Comparison of ENCODE assay signal across 11 cellular contexts in genomic region chr16:17346774-17347569, GRCh38.
DNase-seq lines count a peak whose midpoint lies in the region; ATAC-seq, FAIRE-seq and TF ChIP-seq lines count a peak whose summit lies in the region.
"Had no signal": no experiment of that assay in that cellular context is flagged by ENCODE, and none has a peak within 500 bp of the region (broad histone marks: within the 10 kb centered on the region; RNA-seq: fewer than 3 reads in every experiment).

No MANE protein-coding gene starts in this region.

- H3K4me1 ChIP-seq in DOHH2 (ENCODE audit: control insufficient read depth, low read length): peaks cover 33% of the 10 kb centered on the region
- H3K4me1 ChIP-seq in MM.1S (ENCODE audit: low read length): peaks cover 57% of the 10 kb centered on the region
- peaks cover 57% of the 10 kb centered on the region for H3K4me1 ChIP-seq in GM12878 (ENCODE audit: control insufficient read depth, insufficient read depth, low read length)
- H3K4me1 ChIP-seq in mesendoderm (ENCODE audit: control insufficient read depth, low read depth, low read length): no peaks in the 10 kb centered on the region
- H3K4me1 ChIP-seq in osteoblast (ENCODE audit: insufficient read depth, low read length): peaks cover 12% of the 10 kb centered on the region

- H2BK120ac ChIP-seq in mesendoderm (ENCODE audit: low read depth, low read length): no peak overlapping the region

- H3K36me3 Mint-ChIP-seq in neural crest cell (ENCODE audit: low read depth): no peaks in the 10 kb centered on the region

- H2AK5ac ChIP-seq in mesendoderm (ENCODE audit: low read length): no peak overlapping the region

- no peak for FAIRE-seq in GM12878 (lab: Jason Lieb, UNC)
- FAIRE-seq: endometrium, urothelium cell line had no signal

- H3K27me3 ChIP-seq in DOHH2 (ENCODE audit: control insufficient read depth, low read length): no peaks in the 10 kb centered on the region
- no peaks in the 10 kb centered on the region for H3K27me3 ChIP-seq in MM.1S (replicated peaks; ENCODE audit: insufficient read depth, low read length)
- H3K27me3 ChIP-seq in GM12878 (replicated peaks in 1 of 2; ENCODE audit: control insufficient read depth in 2 of 2, insufficient read depth in 2 of 2, low read length in 1 of 2): no peaks in the 10 kb centered on the region
- H3K27me3 ChIP-seq in mesendoderm (ENCODE audit: insufficient read depth, low read length, poor library complexity): no peaks in the 10 kb centered on the region
- H3K27me3 ChIP-seq in osteoblast (ENCODE audit: insufficient read depth, low read length): no peaks in the 10 kb centered on the region

- CTCF ChIA-PET in GM12878 (lab: Yijun Ruan, JAX): interaction anchor here (0.7 to 5.6 kb wide), 29 partner anchors 12 to 121 kb away, joined by 3 to 47 read pairs (median 4); no protein-coding TSS in a partner anchor

- no peak overlapping the region for H3K18ac ChIP-seq in mesendoderm (ENCODE audit: low read length)

- BruUV-seq in GM12878 (replicated peaks; lab: Mats Ljungman, UMichigan): no TSS peak

- H3K23ac ChIP-seq in mesendoderm (ENCODE audit: low read length): no peak overlapping the region

- no peak overlapping the region for H4K5ac ChIP-seq in mesendoderm (ENCODE audit: low read length)

- DNase-seq in MM.1S (peak; percentile 79), GM12878 (ENCODE audit: low read depth, low spot score) (peak; percentile 48), neural crest cell (ENCODE audit: low read depth, low spot score) (no peak), mesendoderm (no peak), osteoblast (ENCODE audit: insufficient read length, low spot score, missing footprints) (no peak)
- DNase-seq: kidney glomerular epithelial cell had no signal

- no peak overlapping the region for H2BK15ac ChIP-seq in mesendoderm (replicated peaks; ENCODE audit: low read depth)

- no peaks in the 10 kb centered on the region for H3K27me3 Mint-ChIP-seq in neural crest cell (ENCODE audit: low read depth)

- H3K4me3 ChIP-seq in DOHH2 (ENCODE audit: low read length): peak overlapping the region; percentile 16; the same call in 1 of the 2 replicates
- peak overlapping the region; percentile 12; the same call in 1 of the 2 replicates for H3K4me3 ChIP-seq in MM.1S (ENCODE audit: low read length)
- no peak overlapping the region for H3K4me3 ChIP-seq in GM12878
- no peak overlapping the region for H3K4me3 ChIP-seq in mesendoderm (ENCODE audit: low read length)
- H3K4me3 ChIP-seq in osteoblast (ENCODE audit: insufficient read depth, low read length): no peak overlapping the region

- H2AFZ ChIP-seq in MM.1S (ENCODE audit: low read length) (peak overlapping the region; percentile 6), GM12878 (ENCODE audit: control insufficient read depth, low read depth, low read length) (peak overlapping the region; percentile 59), osteoblast (ENCODE audit: low read length) (no peak overlapping the region)

- peak overlapping the region; percentile 77 for H3K4me3 Mint-ChIP-seq in neural crest cell

- H3K27ac Mint-ChIP-seq in neural crest cell (ENCODE audit: unreplicated experiment): peak overlapping the region; percentile 93

- H3K4me2 ChIP-seq in DOHH2 (ENCODE audit: low read length): peak overlapping the region; percentile 50
- peak overlapping the region; percentile 55 for H3K4me2 ChIP-seq in MM.1S (ENCODE audit: low read depth, low read length)
- H3K4me2 ChIP-seq in GM12878 (ENCODE audit: control insufficient read depth, insufficient read depth): peak overlapping the region; percentile 76
- no peak overlapping the region for H3K4me2 ChIP-seq in mesendoderm (ENCODE audit: low read length)
- H3K4me2 ChIP-seq in osteoblast (ENCODE audit: insufficient read depth, low read length): no peak overlapping the region

- RAD21 ChIA-PET in GM12878 (lab: Charles Lee; ENCODE audit: unreplicated experiment): interaction anchor here (0.7 to 8.0 kb wide), 38 partner anchors 10 to 320 kb away, joined by 3 to 162 read pairs (median 5); no protein-coding TSS in a partner anchor

- peaks cover 33% of the 10 kb centered on the region for H3K4me1 Mint-ChIP-seq in neural crest cell

- TF ChIP-seq EP300 in GM12878 (IDR thresholded peaks at IDR 0.05; ENCODE audit: borderline replicate concordance in 1 of 2, control insufficient read depth in 1 of 2, low read depth in 2 of 2, low read length in 2 of 2): peak in 1 of 2 experiments; percentile 82; a peak in 2 of 4 replicates

- H3F3A ChIP-seq in DOHH2 (ENCODE audit: control insufficient read depth, insufficient read depth) (no peaks in the 10 kb centered on the region), MM.1S (ENCODE audit: insufficient read depth, low read length) (peaks cover 24% of the 10 kb centered on the region)

- ATAC-seq in GM12878 (peak; percentile 58), HG02884 (IDR thresholded peaks at IDR 0.05; ENCODE audit: unreplicated experiment) (no peak), HG02678 (IDR thresholded peaks at IDR 0.05; ENCODE audit: unreplicated experiment) (no peak)

- H3K27ac ChIP-seq in DOHH2 (ENCODE audit: low read depth, low read length): no peak overlapping the region
- H3K27ac ChIP-seq in MM.1S (ENCODE audit: low read length): peak overlapping the region; percentile 88
- H3K27ac ChIP-seq in GM12878 (ENCODE audit: control insufficient read depth, insufficient read depth): peak overlapping the region; percentile 82
- H3K27ac ChIP-seq in mesendoderm (ENCODE audit: low read depth, low read length): no peak overlapping the region
- no peak overlapping the region for H3K27ac ChIP-seq in osteoblast (ENCODE audit: low read depth, low read length)

- POLR2A ChIA-PET in GM12878 (lab: Charles Lee): interaction anchor here (0.9 to 6.6 kb wide), 13 partner anchors 10 to 120 kb away, joined by 3 to 46 read pairs (median 7); no protein-coding TSS in a partner anchor

- no peaks in the 10 kb centered on the region for H3K79me1 ChIP-seq in mesendoderm (ENCODE audit: low read length)

- H3K4ac ChIP-seq in mesendoderm (ENCODE audit: low read depth, low read length): no peak overlapping the region

- H3K36me3 ChIP-seq in DOHH2 (ENCODE audit: control insufficient read depth, low read length): no peaks in the 10 kb centered on the region
- H3K36me3 ChIP-seq in MM.1S (replicated peaks; ENCODE audit: insufficient read depth, low read length): no peaks in the 10 kb centered on the region
- no peaks in the 10 kb centered on the region for H3K36me3 ChIP-seq in GM12878 (ENCODE audit: control insufficient read depth in 2 of 2, insufficient read depth in 2 of 2, low read length in 1 of 2)
- no peaks in the 10 kb centered on the region for H3K36me3 ChIP-seq in mesendoderm (ENCODE audit: control insufficient read depth, insufficient read depth, low read length)
- H3K36me3 ChIP-seq in osteoblast (ENCODE audit: insufficient read depth, low read length): no peaks in the 10 kb centered on the region

- no peaks in the 10 kb centered on the region for H3K9me2 ChIP-seq in DOHH2 (replicated peaks; ENCODE audit: control insufficient read depth, low read length)
- no peaks in the 10 kb centered on the region for H3K9me2 ChIP-seq in MM.1S (replicated peaks; ENCODE audit: insufficient read depth, low read length)

- H2BK5ac ChIP-seq in mesendoderm (ENCODE audit: low read length): no peak overlapping the region

- no peak overlapping the region for H4K8ac ChIP-seq in mesendoderm (ENCODE audit: low read depth, low read length)

- TF ChIP-seq POLR2A in GM12878 (IDR thresholded peaks at IDR 0.05; ENCODE audit: low read depth, low read length): no peak

- H3K9me3 ChIP-seq in DOHH2 (ENCODE audit: control insufficient read depth, insufficient read depth, low read length) (no peaks in the 10 kb centered on the region), MM.1S (replicated peaks; ENCODE audit: insufficient read depth, low read length) (no peaks in the 10 kb centered on the region), GM12878 (replicated peaks; ENCODE audit: control insufficient read depth, insufficient read depth, low read length) (no peaks in the 10 kb centered on the region), osteoblast (ENCODE audit: low read depth, low read length) (no peaks in the 10 kb centered on the region)

- no peak for TF ChIP-seq RAD21 in GM12878 (IDR thresholded peaks at IDR 0.05; ENCODE audit: insufficient read depth, low read depth, low read length)

- no peaks in the 10 kb centered on the region for H4K20me1 ChIP-seq in DOHH2 (ENCODE audit: control insufficient read depth, insufficient read depth, low read depth, low read length)
- no peaks in the 10 kb centered on the region for H4K20me1 ChIP-seq in MM.1S (ENCODE audit: insufficient read depth, low read length)
- H4K20me1 ChIP-seq in GM12878 (ENCODE audit: control insufficient read depth, insufficient read depth): no peaks in the 10 kb centered on the region
- H4K20me1 ChIP-seq in osteoblast (ENCODE audit: insufficient read depth, low read length): peaks cover 17% of the 10 kb centered on the region

- H3K79me2 ChIP-seq in DOHH2 (ENCODE audit: control insufficient read depth, low read length) (no peaks in the 10 kb centered on the region), MM.1S (ENCODE audit: low read length) (peaks cover 35% of the 10 kb centered on the region), GM12878 (ENCODE audit: control insufficient read depth, insufficient read depth, low read length) (no peaks in the 10 kb centered on the region), mesendoderm (ENCODE audit: control insufficient read depth, insufficient read depth, low read length) (no peaks in the 10 kb centered on the region), osteoblast (ENCODE audit: insufficient read depth, low read length) (peaks cover 6% of the 10 kb centered on the region)

- in situ Hi-C loops in GM12878 (cut with MboI): loop anchor here (10.0 kb wide), 1 partner anchor 482 kb away; no protein-coding TSS in a partner anchor

- 61% methylated on average over 10 of the region's 10 CpGs for WGBS in GM12878 (ENCODE audit: insufficient coverage, insufficient replicate concordance, low lambda C conversion rate, missing lambda C conversion rate)
- WGBS in mesendoderm (ENCODE audit: extremely low coverage, insufficient coverage, low lambda C conversion rate): no CpG with 5 or more reads among the region's 10 CpGs

- H3K9ac ChIP-seq in MM.1S (ENCODE audit: low read length) (peak overlapping the region; percentile 39), GM12878 (ENCODE audit: control insufficient read depth, insufficient read depth, low read length) (peak overlapping the region; percentile 60), mesendoderm (ENCODE audit: low read length) (no peak overlapping the region)

- TF ChIP-seq CTCF in DOHH2 (IDR thresholded peaks at IDR 0.05; ENCODE audit: low read depth, low read length, poor library complexity, severe bottlenecking): no peak
- TF ChIP-seq CTCF in MM.1S (IDR thresholded peaks at IDR 0.05; ENCODE audit: low read length): no peak
- TF ChIP-seq CTCF in GM12878 (IDR thresholded peaks at IDR 0.05 in 2 of 3, conservative IDR thresholded peaks at IDR 0.05 in 1 of 3; ENCODE audit: control insufficient read depth in 2 of 3, extremely low read depth in 1 of 3, insufficient read depth in 1 of 3, low read depth in 3 of 3, low read length in 3 of 3): no peak
- no peak for TF ChIP-seq CTCF in neural crest cell (conservative IDR thresholded peaks at IDR 0.05)
- TF ChIP-seq CTCF in osteoblast (IDR thresholded peaks at IDR 0.05; ENCODE audit: extremely low read depth, low read depth, low read length): no peak

- H3K9me3 Mint-ChIP-seq in neural crest cell: no peaks in the 10 kb centered on the region

- H3K56ac ChIP-seq in mesendoderm (ENCODE audit: low read length): no peak overlapping the region

- SMC1A ChIA-PET in GM12878 (lab: Charles Lee; ENCODE audit: uncharacterized antibody, unreplicated experiment): interaction anchor here (0.7 to 10.3 kb wide), 30 partner anchors 14 to 486 kb away, joined by 3 to 303 read pairs (median 6); no protein-coding TSS in a partner anchor

- intact Hi-C loops in GM12878 (cut with micrococcal nuclease; ENCODE audit: unreplicated experiment): loop anchor here (2.0 kb wide), 1 partner anchor 122 kb away; no protein-coding TSS in a partner anchor

Comparison
In these comparisons a context has a peak if more than half of its experiments do, and no peak if none do; other contexts are left out.
1. H3K27ac ChIP-seq: peak in MM.1S (single experiment) and GM12878 (single experiment); none in DOHH2 (single experiment), mesendoderm (single experiment) and osteoblast (single experiment).
2. H3K4me2 ChIP-seq: peak in DOHH2 (single experiment), MM.1S (single experiment) and GM12878 (single experiment); none in mesendoderm (single experiment) and osteoblast (single experiment).
3. H3K4me3 ChIP-seq: peak in DOHH2 (single experiment) and MM.1S (single experiment); none in GM12878 (single experiment), mesendoderm (single experiment) and osteoblast (single experiment).
4. DNase-seq: peak in MM.1S (single experiment) and GM12878 (single experiment); none in neural crest cell (single experiment), mesendoderm (single experiment) and osteoblast (single experiment).